In genomic region chr14:34498684-34499412, GRCh38 we compare ENCODE assay signal across 8 cellular contexts. TPM values are rescaled to one million over a fixed set of nuclear protein-coding genes. Genes with fewer than 3 reads are reported as not detected.
DNase-seq lines count a peak whose midpoint lies in the region; ATAC-seq and TF ChIP-seq lines count a peak whose summit lies in the region.

No MANE protein-coding gene starts in this region.

- H3K9ac ChIP-seq in IMR-90 (ENCODE audit: low read depth, low read length), result no peak overlapping the region

- dilution Hi-C loops in IMR-90 (cut with HindIII; ENCODE audit: low sequenced_read_pairs, unreplicated experiment), result no loop called here

- CTCF ChIA-PET in IMR-90 (lab: Yijun Ruan, JAX), result interaction anchor here (0.6 to 1.2 kb wide), 2 partner anchors 13 to 45 kb away, joined by 3 to 6 read pairs; no protein-coding TSS in a partner anchor
- CTCF ChIA-PET in Panc1 (lab: Charles Lee), result interaction anchor here (0.7 to 2.5 kb wide), 5 partner anchors 131 to 716 kb away, joined by 3 to 15 read pairs (median 5); no protein-coding TSS in a partner anchor

- H3K14ac ChIP-seq in IMR-90 (replicated peaks; ENCODE audit: low read depth, low read length), result no peak overlapping the region

- no peak overlapping the region for H4K91ac ChIP-seq in IMR-90 (ENCODE audit: insufficient read depth, low read depth, low read length)

- H3K4ac ChIP-seq in IMR-90 (ENCODE audit: low read depth, low read length), result no peak overlapping the region; the same call in 1 of the 2 replicates

- no peak overlapping the region for H2BK120ac ChIP-seq in IMR-90 (ENCODE audit: low read depth, low read length)

- TF ChIP-seq CTCF in IMR-90 (conservative IDR thresholded peaks at IDR 0.05; ENCODE audit: low read depth, low read length) (peak; percentile 43), Panc1 (IDR thresholded peaks at IDR 0.05) (peak; percentile 84), foreskin keratinocyte (conservative IDR thresholded peaks at IDR 0.05) (peak; percentile 85), uterus (IDR thresholded peaks at IDR 0.05) (peak in 1 of 4 experiments; percentile 38)

- no peak overlapping the region; the same call in 1 of the 2 replicates for H4K5ac ChIP-seq in IMR-90 (ENCODE audit: low read depth, low read length)

- peaks cover 3% of the 10 kb centered on the region; the same call in 1 of the 2 replicates for H3K9me1 ChIP-seq in IMR-90 (ENCODE audit: insufficient read depth, low read length)

- H2BK5ac ChIP-seq in IMR-90 (ENCODE audit: low read depth, low read length, poor library complexity, severe bottlenecking), result no peak overlapping the region

- H3K18ac ChIP-seq in IMR-90 (ENCODE audit: low read depth, low read length), result peak overlapping the region; percentile 24; the same call in 1 of the 2 replicates

- H3K4me2 ChIP-seq in IMR-90 (ENCODE audit: low read depth, low read length), result no peak overlapping the region

- H3K23ac ChIP-seq in IMR-90 (ENCODE audit: low read depth, low read length), result no peak overlapping the region

- H3K9me3 ChIP-seq in IMR-90 (ENCODE audit: control insufficient read depth, insufficient read depth, low read length), result no peaks in the 10 kb centered on the region
- H3K9me3 ChIP-seq in Panc1 (ENCODE audit: control insufficient read depth, insufficient read depth, low read depth, low read length), result no peaks in the 10 kb centered on the region
- no peaks in the 10 kb centered on the region for H3K9me3 ChIP-seq in uterus

- H2AK9ac ChIP-seq in IMR-90 (replicated peaks; ENCODE audit: low read depth, low read length, poor library complexity), result no peak overlapping the region

- H4K20me1 ChIP-seq in IMR-90 (ENCODE audit: insufficient read depth, low read length), result no peaks in the 10 kb centered on the region

- 100% methylated on average over 1 of the region's 6 CpGs; no CpG with 5 or more reads in 1 of the 2 experiments for WGBS in IMR-90 (ENCODE audit: extremely low coverage in 2 of 2, insufficient read length in 1 of 2), 2 experiments

- no peak overlapping the region for H3K56ac ChIP-seq in IMR-90 (ENCODE audit: extremely low read depth, insufficient read depth, low read length)

- no TSS peak for BruUV-seq in IMR-90 (replicated peaks; lab: Mats Ljungman, UMichigan)
- BruUV-seq in Panc1 (replicated peaks; lab: Mats Ljungman, UMichigan), result no TSS peak

- POLR2A ChIA-PET in IMR-90 (lab: Charles Lee; ENCODE audit: unreplicated experiment), result no interaction called here
- POLR2A ChIA-PET in Panc1 (lab: Charles Lee), result interaction anchor here (0.6 kb wide), 1 partner anchor 41 kb away, joined by 5 read pairs; no protein-coding TSS in a partner anchor

- H2AK5ac ChIP-seq in IMR-90 (ENCODE audit: low read depth, low read length), result no peak overlapping the region

- no peak overlapping the region for H2AFZ ChIP-seq in IMR-90 (replicated peaks; ENCODE audit: low read length, poor library complexity)

- intact Hi-C loops in IMR-90 (cut with micrococcal nuclease) (loop anchor here (1.0 to 10.0 kb wide), 3 partner anchors 38 to 168 kb away; partner anchors contain the start of gene EAPP), Panc1 (cut with micrococcal nuclease; ENCODE audit: unreplicated experiment) (no loop called here), uterus (cut with DNase I; ENCODE audit: low total_unique reads) (no loop called here)

- H2BK15ac ChIP-seq in IMR-90 (ENCODE audit: low read depth, low read length), result no peak overlapping the region

- peak; percentile 49 for TF ChIP-seq RAD21 in IMR-90 (IDR thresholded peaks at IDR 0.05; ENCODE audit: low read length)

- H3K36me3 ChIP-seq in IMR-90 (ENCODE audit: control insufficient read depth, insufficient read depth, low read length) (no peaks in the 10 kb centered on the region), Panc1 (ENCODE audit: control insufficient read depth, insufficient read depth, low read length) (no peaks in the 10 kb centered on the region), uterus (no peaks in the 10 kb centered on the region)

- H2BK20ac ChIP-seq in IMR-90 (ENCODE audit: low read depth, low read length), result no peak overlapping the region

- no peak overlapping the region for H4K8ac ChIP-seq in IMR-90 (ENCODE audit: low read depth in 2 of 2, low read length in 2 of 2)

- H3K4me3 ChIP-seq in IMR-90 (ENCODE audit: insufficient read depth, low read depth, low read length) (no peak overlapping the region), Panc1 (ENCODE audit: low read depth in 2 of 2, low read length in 2 of 2) (no peak overlapping the region), uterus (no peak overlapping the region)

- DNase-seq in ELR (ENCODE audit: low read depth) (peak; percentile 56), IMR-90 (peak; percentile 22), Panc1 (ENCODE audit: low read depth, low spot score) (no peak), foreskin keratinocyte (peak in 1 of 2 donors; percentile 37), germinal center (ENCODE audit: low spot score) (no peak), uterus (no peak)
- DNase-seq in activated CD8-positive, alpha-beta memory T cell treated with anti-CD3 and anti-CD28 coated beads for 24 hours, result no peak

- TF ChIP-seq POLR2A in IMR-90 (IDR thresholded peaks at IDR 0.05; ENCODE audit: low read depth, low read length), result no peak
- no peak for TF ChIP-seq POLR2A in uterus (IDR thresholded peaks at IDR 0.05)

- H3K79me1 ChIP-seq in IMR-90 (ENCODE audit: low read depth in 1 of 2, low read length in 2 of 2), result no peaks in the 10 kb centered on the region

- peak overlapping the region; percentile 98; the same call in 1 of the 2 replicates for H3K27ac ChIP-seq in IMR-90 (ENCODE audit: insufficient read depth, low read length)
- H3K27ac ChIP-seq in Panc1 (ENCODE audit: low read length), result no peak overlapping the region
- H3K27ac ChIP-seq in foreskin keratinocyte, result no peak overlapping the region
- no peak overlapping the region for H3K27ac ChIP-seq in uterus

- H3K27me3 ChIP-seq in IMR-90 (ENCODE audit: control insufficient read depth, insufficient read depth, low read length) (no peaks in the 10 kb centered on the region), Panc1 (ENCODE audit: control insufficient read depth, insufficient read depth, low read length) (no peaks in the 10 kb centered on the region), foreskin keratinocyte (no peaks in the 10 kb centered on the region), uterus (no peaks in the 10 kb centered on the region)

- no peak for ATAC-seq in IMR-90 (ENCODE audit: low read depth)
- peak; percentile 76 for ATAC-seq in Panc1
- peak; percentile 9 for ATAC-seq in foreskin keratinocyte
- no peak for ATAC-seq in GM19452 (IDR thresholded peaks at IDR 0.05; ENCODE audit: unreplicated experiment)

- H3K4me1 ChIP-seq in IMR-90 (ENCODE audit: control insufficient read depth, insufficient read depth, low read length), result peaks cover 20% of the 10 kb centered on the region
- H3K4me1 ChIP-seq in Panc1 (ENCODE audit: control insufficient read depth, insufficient read depth, low read length), result peaks cover 15% of the 10 kb centered on the region
- peaks cover 27% of the 10 kb centered on the region for H3K4me1 ChIP-seq in foreskin keratinocyte
- no peaks in the 10 kb centered on the region for H3K4me1 ChIP-seq in uterus

- in situ Hi-C loops in IMR-90 (cut with MboI; ENCODE audit: low sequenced_read_pairs) (loop anchor here (5.0 kb wide), 1 partner anchor 37 kb away; the partner anchor contains the start of gene SPTSSA), Panc1 (cut with HindIII; ENCODE audit: low pct_unique_long_range_greater_than_20kb, low sequenced_read_pairs) (no loop called here)

TF ChIP-seq in IMR-90, 13 proteins besides CTCF, POLR2A, EP300 and RAD21:
- TF ChIP-seq MAZ (IDR thresholded peaks at IDR 0.05; ENCODE audit: borderline replicate concordance, low read depth, low read length) (no peak), MAFK (IDR thresholded peaks at IDR 0.05; ENCODE audit: low read depth, low read length) (no peak), CHD1 (IDR thresholded peaks at IDR 0.05; ENCODE audit: low read depth, low read length) (no peak), NFE2L2 (IDR thresholded peaks at IDR 0.05; ENCODE audit: low read depth, low read length) (no peak)

RNA-seq across cellular contexts. Expression of gene SPTSSA, which starts 36.8 kb away (rescaled TPM):
- total RNA-seq in IMR-90 (2012; rRNA removed) (10.8 and 21.7 TPM in 2 replicates), Panc1 (2021; ENCODE audit: unreplicated experiment) (15.6 TPM), foreskin keratinocyte (22.3 and 24.2 TPM in 2 replicates), uterus (10 to 100 TPM in 3 of 4 donors, 1 to 10 TPM in 1; 6.9 to 34.1 (median 28.4) TPM)
- polyA plus RNA-seq in IMR-90 (2012; rRNA removed) (23.5 and 26.2 TPM in 2 replicates), foreskin keratinocyte (26.1 and 27.0 TPM in 2 replicates)
- polyA plus RNA-seq in IMR-90 (2012; cell fraction: cytosol; rRNA removed), result 22.6 and 25.0 TPM in 2 replicates
- polyA plus RNA-seq in IMR-90 (2012; cell fraction: nucleus; rRNA removed; ENCODE audit: low replicate concordance), result 5.9 and 8.7 TPM in 2 replicates
- polyA plus RNA-seq in Panc1 (2012; ENCODE audit: insufficient read length), result 12.7 TPM

RNA-seq across cellular contexts. Expression of gene EAPP, which starts 40.7 kb away (rescaled TPM):
- total RNA-seq in IMR-90 (2012; rRNA removed) (32.3 and 53.6 TPM in 2 replicates), Panc1 (2021; ENCODE audit: unreplicated experiment) (16.6 TPM), foreskin keratinocyte (27.6 and 29.0 TPM in 2 replicates), uterus (10 to 100 TPM; 36.1 to 68.8 (median 48.9) TPM)
- polyA plus RNA-seq in IMR-90 (2012; rRNA removed) (23.6 and 29.9 TPM in 2 replicates), foreskin keratinocyte (25.5 and 26.7 TPM in 2 replicates)
- polyA plus RNA-seq in IMR-90 (2012; cell fraction: cytosol; rRNA removed), result 4.7 and 5.3 TPM in 2 replicates
- 2.0 and 11.7 TPM in 2 replicates for polyA plus RNA-seq in IMR-90 (2012; cell fraction: nucleus; rRNA removed; ENCODE audit: low replicate concordance)
- polyA plus RNA-seq in Panc1 (2012; ENCODE audit: insufficient read length), result 14.8 TPM

Comparison
In these comparisons a context has a peak if more than half of its experiments do, and no peak if none do; other contexts are left out.
1. DNase-seq: peak in ELR (single experiment) and IMR-90 (single experiment); none in Panc1 (single experiment), germinal center (single experiment), activated CD8-positive, alpha-beta memory T cell treated with anti-CD3 and anti-CD28 coated beads for 24 hours (single experiment) and uterus (0 of 2).
2. ATAC-seq: peak in Panc1 (single experiment) and foreskin keratinocyte (single experiment); none in IMR-90 (single experiment) and GM19452 (single experiment).